Comparison of ENCODE assay signal across 8 cellular contexts in the genomic region with DNA sequence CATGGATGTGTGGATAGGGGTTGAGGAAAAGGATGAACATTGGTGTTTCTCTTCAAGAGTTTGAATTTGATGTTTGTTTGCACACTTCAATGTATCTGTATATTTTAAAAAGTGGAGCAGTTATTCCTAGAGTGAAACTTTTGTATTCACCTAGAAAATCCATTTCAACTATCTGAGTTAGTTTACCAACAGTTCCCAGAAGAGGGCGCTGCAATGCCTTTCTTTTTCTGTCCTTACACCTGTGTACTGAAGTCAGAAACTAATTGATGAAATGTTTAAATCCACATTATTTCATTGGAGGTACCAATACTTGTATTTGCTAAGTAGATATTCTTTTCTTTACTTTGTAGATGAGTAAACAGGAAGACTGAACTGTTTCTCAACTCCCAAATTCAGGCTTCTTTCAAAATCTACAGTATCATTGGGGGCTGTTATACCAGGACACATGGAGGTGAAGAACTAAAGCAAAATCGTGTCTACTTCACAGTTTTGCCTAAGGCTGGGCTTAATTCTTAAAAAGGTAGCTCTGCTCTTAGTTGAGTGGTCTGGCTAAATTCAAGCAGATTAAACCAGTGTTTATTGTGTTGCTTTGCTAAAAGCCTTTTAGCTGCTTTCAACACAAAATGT. TPM values are rescaled to one million over a fixed set of nuclear protein-coding genes. Genes with fewer than 3 reads are reported as not detected.
DNase-seq lines count a peak whose midpoint lies in the region; ATAC-seq and TF ChIP-seq lines count a peak whose summit lies in the region.

No MANE protein-coding gene starts in this region.

- TF ChIP-seq POLR2A in esophagus squamous epithelium (IDR thresholded peaks at IDR 0.05), result no peak

- ATAC-seq in GM21825 (IDR thresholded peaks at IDR 0.05; ENCODE audit: unreplicated experiment) (peak; percentile 72), HG02642 (IDR thresholded peaks at IDR 0.05; ENCODE audit: poor library complexity, unreplicated experiment) (no peak), GM19452 (IDR thresholded peaks at IDR 0.05; ENCODE audit: unreplicated experiment) (no peak)

- no peak overlapping the region for H3K9ac ChIP-seq in trophoblast cell (ENCODE audit: low read length)

- no peak overlapping the region for H4K8ac ChIP-seq in trophoblast cell (ENCODE audit: low read depth, low read length)

- intact Hi-C loops in esophagus squamous epithelium (cut with DNase I), result no loop called here

- no peak overlapping the region for H3K18ac ChIP-seq in trophoblast cell (ENCODE audit: low read length)

- POLR2A ChIA-PET in BJ (lab: Charles Lee), result no interaction called here

- TF ChIP-seq CTCF in BJ (IDR thresholded peaks at IDR 0.05; ENCODE audit: insufficient read depth, low read depth, low read length) (peak; percentile 71), esophagus squamous epithelium (IDR thresholded peaks at IDR 0.05) (peak; percentile 15 to 82 (median 70))

- H4K91ac ChIP-seq in trophoblast cell (ENCODE audit: low read depth, low read length), result no peak overlapping the region

- no peak overlapping the region for H2BK120ac ChIP-seq in trophoblast cell (ENCODE audit: insufficient read depth, low read length, poor library complexity)

- H3K27ac ChIP-seq in esophagus squamous epithelium, result no peak overlapping the region
- H3K27ac ChIP-seq in trophoblast cell (ENCODE audit: low read depth, low read length), result no peak overlapping the region

- no peak overlapping the region for H3K4me2 ChIP-seq in trophoblast cell (ENCODE audit: low read length)

- no peak for DNase-seq in BJ (ENCODE audit: low read depth)
- peak; percentile 35 for DNase-seq in NCI-H748 (lab: John Stamatoyannopoulos, UW; ENCODE audit: unreplicated experiment)
- peak; percentile 80 for DNase-seq in activated CD8-positive, alpha-beta memory T cell treated with anti-CD3 and anti-CD28 coated beads, Interleukin-2, amount 50 U/mL, for 4 hours
- DNase-seq in esophagus squamous epithelium (lab: John Stamatoyannopoulos, UW), result no peak
- peak; percentile 45 to 86 for DNase-seq in trophoblast cell

- H3K9me3 ChIP-seq in esophagus squamous epithelium, result no peaks in the 10 kb centered on the region
- H3K9me3 ChIP-seq in trophoblast cell (ENCODE audit: insufficient read depth, low read depth, low read length), result no peaks in the 10 kb centered on the region

- H3K4ac ChIP-seq in trophoblast cell (ENCODE audit: low read depth, low read length), result no peak overlapping the region

- no peak overlapping the region for H3K14ac ChIP-seq in trophoblast cell (ENCODE audit: low read length)

- H3K79me1 ChIP-seq in trophoblast cell (ENCODE audit: low read length), result peaks cover 3% of the 10 kb centered on the region

- H3K4me1 ChIP-seq in esophagus squamous epithelium (peaks cover 0 to 13% (median 5%) of the 10 kb centered on the region in 3 donors), trophoblast cell (ENCODE audit: control insufficient read depth in 1 of 2, insufficient read depth in 2 of 2, low read length in 2 of 2) (no peaks in the 10 kb centered on the region)

- H2AFZ ChIP-seq in trophoblast cell (ENCODE audit: insufficient read depth, low read length, poor library complexity), result no peak overlapping the region

- no peaks in the 10 kb centered on the region; the same call in 1 of the 2 replicates for H3K36me3 ChIP-seq in BJ (ENCODE audit: control insufficient read depth, insufficient read depth, low read length)
- no peaks in the 10 kb centered on the region for H3K36me3 ChIP-seq in esophagus squamous epithelium
- no peaks in the 10 kb centered on the region for H3K36me3 ChIP-seq in trophoblast cell (ENCODE audit: control insufficient read depth in 1 of 2, insufficient read depth in 2 of 2, low read length in 2 of 2)

- CTCF ChIA-PET in BJ (lab: Yijun Ruan, JAX), result interaction anchor here (0.6 to 8.3 kb wide), 21 partner anchors 9 to 311 kb away, joined by 3 to 135 read pairs (median 4); no protein-coding TSS in a partner anchor

- H3K79me2 ChIP-seq in trophoblast cell (ENCODE audit: control insufficient read depth, insufficient read depth, low read length, poor library complexity), result no peaks in the 10 kb centered on the region

- 18 to 33% methylated on average over 2 of the region's 2 CpGs for WGBS in esophagus squamous epithelium, 2 donors
- no CpG with 5 or more reads among the region's 2 CpGs for WGBS in trophoblast cell (ENCODE audit: extremely low coverage, insufficient coverage, insufficient read length)

- H3K27me3 ChIP-seq in BJ (ENCODE audit: control insufficient read depth, insufficient read depth, low read length) (no peaks in the 10 kb centered on the region; the same call in 1 of the 2 replicates), esophagus squamous epithelium (no peaks in the 10 kb centered on the region), trophoblast cell (ENCODE audit: insufficient read depth, low read length) (no peaks in the 10 kb centered on the region)

- H2BK12ac ChIP-seq in trophoblast cell (ENCODE audit: low read length), result no peak overlapping the region

- no peak overlapping the region for H2AK5ac ChIP-seq in trophoblast cell (ENCODE audit: low read length)

- H3K23ac ChIP-seq in trophoblast cell (ENCODE audit: low read length), result no peak overlapping the region

- H3K4me3 ChIP-seq in BJ (ENCODE audit: low read depth, low read length) (no peak overlapping the region), esophagus squamous epithelium (no peak overlapping the region), trophoblast cell (ENCODE audit: low read depth, low read length) (no peak overlapping the region)

- H4K12ac ChIP-seq in trophoblast cell (ENCODE audit: low read depth, low read length), result no peak overlapping the region

- H2BK5ac ChIP-seq in trophoblast cell (ENCODE audit: low read depth, low read length, poor library complexity), result no peak overlapping the region

RNA-seq across cellular contexts. Expression of a gene that starts 26.6 kb away (rescaled TPM):
- polyA plus RNA-seq in BJ (2011; rRNA removed), result not detected in 2 replicates
- not detected in 2 replicates for polyA minus RNA-seq in BJ (2011; rRNA and poly(A)+ RNA removed)
- total RNA-seq in esophagus squamous epithelium, result 1 to 10 TPM in 1 of 4 donors, under 1 TPM in 2, not detected in 1; 0.70 to 2.7 (median 0.97) TPM
- not detected in 2 replicates for polyA plus RNA-seq in trophoblast cell (2013)

RNA-seq across cellular contexts. Expression of a gene that starts 35.2 kb away (rescaled TPM):
- 1.7 and 3.6 TPM in 2 replicates for polyA plus RNA-seq in BJ (2011; rRNA removed)
- 1.7 and 2.2 TPM in 2 replicates for polyA minus RNA-seq in BJ (2011; rRNA and poly(A)+ RNA removed)
- 10 to 100 TPM in 1 of 4 donors, 1 to 10 TPM in 3; 1.6 to 11.8 (median 4.3) TPM for total RNA-seq in esophagus squamous epithelium
- polyA plus RNA-seq in trophoblast cell (2013), result 2.8 TPM in 2 replicates

Comparison
In these comparisons a context has a peak if more than half of its experiments do, and no peak if none do; other contexts are left out.
1. DNase-seq: peak in NCI-H748 (single experiment), activated CD8-positive, alpha-beta memory T cell treated with anti-CD3 and anti-CD28 coated beads, Interleukin-2, amount 50 U/mL, for 4 hours (single experiment) and trophoblast cell (2 of 2); none in BJ (single experiment) and esophagus squamous epithelium (single experiment).